8 cellular contexts compared by ENCODE assay signal in the genomic region with DNA sequence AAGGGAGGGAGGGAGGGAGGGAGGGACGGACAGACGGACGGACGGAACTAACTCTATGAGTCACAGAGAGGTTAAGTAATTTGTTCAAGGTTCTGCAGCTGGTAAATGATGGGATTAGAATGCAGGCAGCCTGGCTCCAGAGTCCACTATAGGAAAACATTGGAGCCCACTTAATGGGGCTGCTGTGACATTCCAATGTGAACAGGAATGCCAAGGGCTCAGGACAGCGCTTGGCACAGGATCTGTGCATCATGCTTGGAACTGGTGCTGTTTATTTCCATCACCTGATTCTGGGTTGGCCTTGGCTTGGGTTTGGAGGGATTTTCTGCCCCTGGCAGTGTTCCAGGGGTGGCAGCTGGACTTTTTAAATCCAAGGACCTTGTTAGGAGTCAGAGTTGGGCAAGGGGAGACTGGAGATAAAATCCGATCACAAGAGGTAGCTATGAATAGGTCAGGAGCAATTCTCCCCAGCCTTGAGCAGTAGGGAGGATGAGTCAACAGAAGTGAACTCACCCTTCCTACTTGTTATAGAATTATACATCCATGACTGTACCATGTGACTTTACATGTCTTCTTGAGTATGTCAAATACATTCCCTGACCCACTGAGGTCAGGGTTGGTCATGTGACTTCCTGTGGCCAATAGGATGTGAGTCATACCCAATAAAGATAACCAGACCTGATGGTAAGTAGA. TPM values are rescaled to one million over a fixed set of nuclear protein-coding genes. Genes with fewer than 3 reads are reported as not detected.
DNase-seq lines count a peak whose midpoint lies in the region; ATAC-seq and TF ChIP-seq lines count a peak whose summit lies in the region.

No MANE protein-coding gene starts in this region.

- H3K36me3 ChIP-seq in SJSA1: no peaks in the 10 kb centered on the region

- H3K27me3 ChIP-seq in SJSA1 (replicated peaks): no peaks in the 10 kb centered on the region; the same call in 1 of the 2 replicates

- ATAC-seq in stimulated activated effector memory CD8-positive, alpha-beta T cell treated with anti-CD3 and anti-CD28 coated beads, Interleukin-12 subunit alpha, Interleukin-12 subunit beta, amount 100 ng/mL, for 72 hours: peak; percentile 71
- no peak for ATAC-seq in HG03039 (IDR thresholded peaks at IDR 0.05; ENCODE audit: unreplicated experiment)
- no peak for ATAC-seq in GM19035 (IDR thresholded peaks at IDR 0.05; ENCODE audit: unreplicated experiment)

- TF ChIP-seq CTCF in HFFc6 (IDR thresholded peaks at IDR 0.05): no peak

- peaks cover 14% of the 10 kb centered on the region for H3K4me1 ChIP-seq in SJSA1 (replicated peaks)

- CTCF ChIA-PET in activated CD4-positive, alpha-beta memory T cell treated with anti-CD3 and anti-CD28 coated beads, Interleukin-2, amount 10 ng/mL, durations not matched to agents 7 days and 5 days (lab: Charles Lee): interaction anchor here (1.7 kb wide), 1 partner anchor 8 kb away, joined by 8 read pairs; no protein-coding TSS in a partner anchor

- peaks cover 10% of the 10 kb centered on the region; the same call in 1 of the 2 replicates for H3K36me3 Mint-ChIP-seq in HFFc6 (ENCODE audit: low read depth)
- H3K36me3 Mint-ChIP-seq in stimulated activated effector memory CD8-positive, alpha-beta T cell treated with anti-CD3 and anti-CD28 coated beads, Interleukin-12 subunit alpha, Interleukin-12 subunit beta, amount 100 ng/mL, for 72 hours: no peaks in the 10 kb centered on the region
- H3K36me3 Mint-ChIP-seq in activated CD4-positive, alpha-beta memory T cell treated with anti-CD3 and anti-CD28 coated beads, Interleukin-2, amount 10 ng/mL, durations not matched to agents 7 days and 5 days (ENCODE audit: low read depth): no peaks in the 10 kb centered on the region

- peaks cover 24% of the 10 kb centered on the region for H3K4me1 Mint-ChIP-seq in HFFc6 (ENCODE audit: low read depth)
- H3K4me1 Mint-ChIP-seq in stimulated activated effector memory CD8-positive, alpha-beta T cell treated with anti-CD3 and anti-CD28 coated beads, Interleukin-12 subunit alpha, Interleukin-12 subunit beta, amount 100 ng/mL, for 72 hours: peaks cover 10% of the 10 kb centered on the region
- peaks cover 12% of the 10 kb centered on the region for H3K4me1 Mint-ChIP-seq in activated CD4-positive, alpha-beta memory T cell treated with anti-CD3 and anti-CD28 coated beads, Interleukin-2, amount 10 ng/mL, durations not matched to agents 7 days and 5 days

- no peaks in the 10 kb centered on the region for H3K27me3 Mint-ChIP-seq in HFFc6 (ENCODE audit: insufficient read depth)
- H3K27me3 Mint-ChIP-seq in activated CD4-positive, alpha-beta memory T cell treated with anti-CD3 and anti-CD28 coated beads, Interleukin-2, amount 10 ng/mL, durations not matched to agents 7 days and 5 days: no peaks in the 10 kb centered on the region

- POLR2A ChIA-PET in activated CD4-positive, alpha-beta memory T cell treated with anti-CD3 and anti-CD28 coated beads, Interleukin-2, amount 10 ng/mL, durations not matched to agents 7 days and 5 days (lab: Charles Lee): no interaction called here

- H3K4me3 Mint-ChIP-seq in HFFc6: peak overlapping the region; percentile 82
- no peak overlapping the region for H3K4me3 Mint-ChIP-seq in stimulated activated effector memory CD8-positive, alpha-beta T cell treated with anti-CD3 and anti-CD28 coated beads, Interleukin-12 subunit alpha, Interleukin-12 subunit beta, amount 100 ng/mL, for 72 hours
- no peak overlapping the region for H3K4me3 Mint-ChIP-seq in activated CD4-positive, alpha-beta memory T cell treated with anti-CD3 and anti-CD28 coated beads, Interleukin-2, amount 10 ng/mL, durations not matched to agents 7 days and 5 days

- DNase-seq in HFFc6 (peak; percentile 96), SJSA1 (ENCODE audit: low read depth in 1 of 2, low spot score in 2 of 2) (peak; percentile 61 to 74), foreskin melanocyte (peak; percentile 67), C1 segment of cervical spinal cord (lab: John Stamatoyannopoulos, UW) (no peak)
- DNase-seq in stimulated activated effector memory CD8-positive, alpha-beta T cell treated with anti-CD3 and anti-CD28 coated beads, Interleukin-12 subunit alpha, Interleukin-12 subunit beta, amount 100 ng/mL, for 72 hours (ENCODE audit: low spot score in 2 of 2): no peak
- no peak for DNase-seq in activated CD4-positive, alpha-beta memory T cell treated with anti-CD3 and anti-CD28 coated beads, Interleukin-2, amount 10 ng/mL, durations not matched to agents 7 days and 5 days

- H3K27ac Mint-ChIP-seq in HFFc6: peak overlapping the region; percentile 97
- H3K27ac Mint-ChIP-seq in stimulated activated effector memory CD8-positive, alpha-beta T cell treated with anti-CD3 and anti-CD28 coated beads, Interleukin-12 subunit alpha, Interleukin-12 subunit beta, amount 100 ng/mL, for 72 hours: no peak overlapping the region
- H3K27ac Mint-ChIP-seq in activated CD4-positive, alpha-beta memory T cell treated with anti-CD3 and anti-CD28 coated beads, Interleukin-2, amount 10 ng/mL, durations not matched to agents 7 days and 5 days: no peak overlapping the region

- no peak overlapping the region for H3K4me3 ChIP-seq in SJSA1

- peaks cover 4% of the 10 kb centered on the region; the same call in 1 of the 2 replicates for H3K9me3 ChIP-seq in SJSA1 (replicated peaks)

- no peaks in the 10 kb centered on the region; the same call in 1 of the 2 replicates for H3K9me3 Mint-ChIP-seq in HFFc6
- H3K9me3 Mint-ChIP-seq in stimulated activated effector memory CD8-positive, alpha-beta T cell treated with anti-CD3 and anti-CD28 coated beads, Interleukin-12 subunit alpha, Interleukin-12 subunit beta, amount 100 ng/mL, for 72 hours: no peaks in the 10 kb centered on the region
- H3K9me3 Mint-ChIP-seq in activated CD4-positive, alpha-beta memory T cell treated with anti-CD3 and anti-CD28 coated beads, Interleukin-2, amount 10 ng/mL, durations not matched to agents 7 days and 5 days: peaks cover 8% of the 10 kb centered on the region

- H3K27ac ChIP-seq in SJSA1: peak overlapping the region; percentile 58

RNA-seq across cellular contexts. Expression of a gene that starts 7.8 kb away (rescaled TPM):
- total RNA-seq in HFFc6 (2021; fragmentation: NEBNext Ultra II Directional; extraction: Animal tissue kit (Norgen Biotek cat#: 25700)): 1 to 10 TPM in 4 of 6 experiments, under 1 TPM in 2; 0.14 to 3.3 (median 2.1) TPM
- not detected in 2 replicates for total RNA-seq in SJSA1 (2014; rRNA removed; shearing (Covaris generic))
- total RNA-seq in activated CD4-positive, alpha-beta memory T cell treated with anti-CD3 and anti-CD28 coated beads, Interleukin-2, amount 10 ng/mL, durations not matched to agents 7 days and 5 days: not detected

RNA-seq across cellular contexts. Expression of a gene that starts 57.8 kb away (rescaled TPM):
- total RNA-seq in HFFc6 (2021; fragmentation: NEBNext Ultra II Directional; extraction: Animal tissue kit (Norgen Biotek cat#: 25700)): 10 to 100 TPM; 62.8 to 80.6 (median 76.3) TPM
- 77.3 and 79.9 TPM in 2 replicates for total RNA-seq in SJSA1 (2014; rRNA removed; shearing (Covaris generic))
- total RNA-seq in activated CD4-positive, alpha-beta memory T cell treated with anti-CD3 and anti-CD28 coated beads, Interleukin-2, amount 10 ng/mL, durations not matched to agents 7 days and 5 days: 10 to 100 TPM; 84.6 to 85.1 TPM

RNA-seq across cellular contexts. Expression of a gene that starts 59.5 kb away (rescaled TPM):
- total RNA-seq in HFFc6 (2021; fragmentation: NEBNext Ultra II Directional; extraction: Animal tissue kit (Norgen Biotek cat#: 25700)): not detected
- not detected in 2 replicates for total RNA-seq in SJSA1 (2014; rRNA removed; shearing (Covaris generic))
- not detected for total RNA-seq in activated CD4-positive, alpha-beta memory T cell treated with anti-CD3 and anti-CD28 coated beads, Interleukin-2, amount 10 ng/mL, durations not matched to agents 7 days and 5 days

Comparison
In these comparisons a context has a peak if more than half of its experiments do, and no peak if none do; other contexts are left out.
1. DNase-seq: peak in HFFc6 (single experiment), SJSA1 (2 of 2) and foreskin melanocyte (single experiment); none in stimulated activated effector memory CD8-positive, alpha-beta T cell treated with anti-CD3 and anti-CD28 coated beads, Interleukin-12 subunit alpha, Interleukin-12 subunit beta, amount 100 ng/mL, for 72 hours (0 of 2), activated CD4-positive, alpha-beta memory T cell treated with anti-CD3 and anti-CD28 coated beads, Interleukin-2, amount 10 ng/mL, durations not matched to agents 7 days and 5 days (single experiment) and C1 segment of cervical spinal cord (0 of 14).